ENCODE assay signal across 19 cellular contexts in genomic region chr1:231679109-231679508, GRCh38. TPM values are rescaled to one million over a fixed set of nuclear protein-coding genes. Genes with fewer than 3 reads are reported as not detected.
DNase-seq lines count a peak whose midpoint lies in the region; ATAC-seq and TF ChIP-seq lines count a peak whose summit lies in the region.
"Had no signal": no experiment of that assay in that cellular context is flagged by ENCODE, and none has a peak within 500 bp of the region (broad histone marks: within the 10 kb centered on the region; RNA-seq: fewer than 3 reads in every experiment).

No MANE protein-coding gene starts in this region.

- H3K9me3 ChIP-seq in T-helper 17 cell (ENCODE audit: control insufficient read depth, low read length, poor library complexity, severe bottlenecking) = no peaks in the 10 kb centered on the region
- H3K9me3 ChIP-seq: SJSA1, testis had no signal

- H3K4me1 Mint-ChIP-seq in T-helper 17 cell = peaks cover 12% of the 10 kb centered on the region

- no peak overlapping the region for H3K27ac Mint-ChIP-seq in T-helper 17 cell
- H3K27ac Mint-ChIP-seq: effector memory CD8-positive, alpha-beta T cell; nephron progenitor cell; progenitor cell of endocrine pancreas had no signal

- H3K36me3 Mint-ChIP-seq in T-helper 17 cell (ENCODE audit: low read depth) = peaks cover 3% of the 10 kb centered on the region

- H3K27ac ChIP-seq in foreskin keratinocyte = no peak overlapping the region
- H3K27ac ChIP-seq: hepatocyte, testis had no signal

- H3K27me3 Mint-ChIP-seq in T-helper 17 cell = no peaks in the 10 kb centered on the region
- H3K27me3 Mint-ChIP-seq: progenitor cell of endocrine pancreas had no signal

- DNase-seq in DMS 273 (lab: John Stamatoyannopoulos, UW; ENCODE audit: unreplicated experiment) = peak; percentile 83
- DNase-seq in HK-2 (ENCODE audit: unreplicated experiment) = peak; percentile 6
- DNase-seq in NCI-H226 = peak; percentile 22
- DNase-seq in foreskin keratinocyte = peak in 1 of 2 donors; percentile 20
- no peak for DNase-seq in putamen (ENCODE audit: low spot score)
- no peak for DNase-seq in T-helper 17 cell
- DNase-seq in GM10266 (ENCODE audit: extremely low spot score) = no peak
- DNase-seq in stimulated activated CD4-positive, alpha-beta T cell treated with anti-CD3 and anti-CD28 coated beads, Interleukin-2, amount 100 ng/mL, for 48 hours = no peak
- DNase-seq: activated CD4-positive, alpha-beta T cell treated with anti-CD3 and anti-CD28 coated beads for 4 hours; activated effector memory CD4-positive, alpha-beta T cell treated with anti-CD3 and anti-CD28 coated beads, Interleukin-2, amount 50 U/mL, for 16 hours; DMS53; effector memory CD8-positive, alpha-beta T cell; Kasumi-1; NCI-H2029 treated with DMSO at 0.1 percent for 48 hours; nephron progenitor cell; testis had no signal

- no peaks in the 10 kb centered on the region for H3K27me3 ChIP-seq in foreskin keratinocyte
- H3K27me3 ChIP-seq: hepatocyte, SJSA1, testis had no signal

- no peaks in the 10 kb centered on the region for H3K4me1 ChIP-seq in foreskin keratinocyte
- H3K4me1 ChIP-seq: testis had no signal

- no peak for TF ChIP-seq CTCF in foreskin keratinocyte (conservative IDR thresholded peaks at IDR 0.05)
- TF ChIP-seq CTCF in GM10266 (IDR thresholded peaks at IDR 0.05; ENCODE audit: control insufficient read depth, insufficient read depth, low read depth, missing control alignments) = no peak

- no peak overlapping the region for H3K4me3 Mint-ChIP-seq in T-helper 17 cell
- H3K4me3 Mint-ChIP-seq: effector memory CD8-positive, alpha-beta T cell; nephron progenitor cell had no signal

- ATAC-seq in foreskin keratinocyte = peak; percentile 12
- no peak for ATAC-seq in T-helper 17 cell
- ATAC-seq: effector memory CD8-positive, alpha-beta T cell had no signal

RNA-seq across cellular contexts. Expression of gene DISC1, which starts 52.5 kb away (rescaled TPM):
- 0.60 and 1.1 TPM in 2 replicates for total RNA-seq in foreskin keratinocyte
- 0.10 and 0.20 TPM in 2 replicates for polyA plus RNA-seq in foreskin keratinocyte
- total RNA-seq in T-helper 17 cell = 10 to 100 TPM; 16.2 to 17.4 TPM

Comparison
In these comparisons a context has a peak if more than half of its experiments do, and no peak if none do; other contexts are left out.
1. DNase-seq: peak in DMS 273 (single experiment), HK-2 (single experiment) and NCI-H226 (single experiment); none in putamen (single experiment), T-helper 17 cell (0 of 3), GM10266 (single experiment) and stimulated activated CD4-positive, alpha-beta T cell treated with anti-CD3 and anti-CD28 coated beads, Interleukin-2, amount 100 ng/mL, for 48 hours (0 of 2).